In genomic region chr1:213296558-213296957, GRCh38 we compare ENCODE assay signal across 2 cellular contexts.
TF ChIP-seq lines count a peak whose summit lies in the region.

No MANE protein-coding gene starts in this region.

TF ChIP-seq in HepG2, 621 proteins besides CTCF, POLR2A, EP300 and RAD21:
- TF ChIP-seq, protein P1, sequence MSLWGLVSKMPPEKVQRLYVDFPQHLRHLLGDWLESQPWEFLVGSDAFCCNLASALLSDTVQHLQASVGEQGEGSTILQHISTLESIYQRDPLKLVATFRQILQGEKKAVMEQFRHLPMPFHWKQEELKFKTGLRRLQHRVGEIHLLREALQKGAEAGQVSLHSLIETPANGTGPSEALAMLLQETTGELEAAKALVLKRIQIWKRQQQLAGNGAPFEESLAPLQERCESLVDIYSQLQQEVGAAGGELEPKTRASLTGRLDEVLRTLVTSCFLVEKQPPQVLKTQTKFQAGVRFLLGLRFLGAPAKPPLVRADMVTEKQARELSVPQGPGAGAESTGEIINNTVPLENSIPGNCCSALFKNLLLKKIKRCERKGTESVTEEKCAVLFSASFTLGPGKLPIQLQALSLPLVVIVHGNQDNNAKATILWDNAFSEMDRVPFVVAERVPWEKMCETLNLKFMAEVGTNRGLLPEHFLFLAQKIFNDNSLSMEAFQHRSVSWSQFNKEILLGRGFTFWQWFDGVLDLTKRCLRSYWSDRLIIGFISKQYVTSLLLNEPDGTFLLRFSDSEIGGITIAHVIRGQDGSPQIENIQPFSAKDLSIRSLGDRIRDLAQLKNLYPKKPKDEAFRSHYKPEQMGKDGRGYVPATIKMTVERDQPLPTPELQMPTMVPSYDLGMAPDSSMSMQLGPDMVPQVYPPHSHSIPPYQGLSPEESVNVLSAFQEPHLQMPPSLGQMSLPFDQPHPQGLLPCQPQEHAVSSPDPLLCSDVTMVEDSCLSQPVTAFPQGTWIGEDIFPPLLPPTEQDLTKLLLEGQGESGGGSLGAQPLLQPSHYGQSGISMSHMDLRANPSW (CRISPR knock-in tag; IDR thresholded peaks at IDR 0.05; ENCODE audit: borderline replicate concordance): no peak
- no peak for TF ChIP-seq IRF1 (CRISPR knock-in tag; IDR thresholded peaks at IDR 0.05; ENCODE audit: low read depth)
- TF ChIP-seq RARA (CRISPR knock-in tag; IDR thresholded peaks at IDR 0.05): peak; percentile 20; the same call in 1 of the 2 replicates

TF ChIP-seq in GM23338, 12 proteins besides CTCF, POLR2A, EP300 and RAD21 (continued from another document):
- TF ChIP-seq EZH2phosphoT487 (IDR thresholded peaks at IDR 0.05; ENCODE audit: unreplicated experiment) (no peak), ZNF462 (CRISPR knock-in tag; IDR thresholded peaks at IDR 0.05) (no peak), CREB1 (CRISPR knock-in tag; IDR thresholded peaks at IDR 0.05; ENCODE audit: low read depth) (no peak), JUNB (IDR thresholded peaks at IDR 0.05; ENCODE audit: unreplicated experiment) (no peak), ZNF331 (CRISPR knock-in tag; IDR thresholded peaks at IDR 0.05; ENCODE audit: low read depth) (no peak), EZH2 (IDR thresholded peaks at IDR 0.05; ENCODE audit: low read depth, unreplicated experiment) (no peak), STAT1 (IDR thresholded peaks at IDR 0.05; ENCODE audit: unreplicated experiment) (no peak), REST (IDR thresholded peaks at IDR 0.05; ENCODE audit: unreplicated experiment) (no peak), POLR2AphosphoS5 (IDR thresholded peaks at IDR 0.05; ENCODE audit: low read depth) (no peak), ETS1 (IDR thresholded peaks at IDR 0.05) (no peak), NANOG (IDR thresholded peaks at IDR 0.05; ENCODE audit: borderline replicate concordance) (no peak)
